Comparison of ENCODE assay signal across 12 cellular contexts in the genomic region with DNA sequence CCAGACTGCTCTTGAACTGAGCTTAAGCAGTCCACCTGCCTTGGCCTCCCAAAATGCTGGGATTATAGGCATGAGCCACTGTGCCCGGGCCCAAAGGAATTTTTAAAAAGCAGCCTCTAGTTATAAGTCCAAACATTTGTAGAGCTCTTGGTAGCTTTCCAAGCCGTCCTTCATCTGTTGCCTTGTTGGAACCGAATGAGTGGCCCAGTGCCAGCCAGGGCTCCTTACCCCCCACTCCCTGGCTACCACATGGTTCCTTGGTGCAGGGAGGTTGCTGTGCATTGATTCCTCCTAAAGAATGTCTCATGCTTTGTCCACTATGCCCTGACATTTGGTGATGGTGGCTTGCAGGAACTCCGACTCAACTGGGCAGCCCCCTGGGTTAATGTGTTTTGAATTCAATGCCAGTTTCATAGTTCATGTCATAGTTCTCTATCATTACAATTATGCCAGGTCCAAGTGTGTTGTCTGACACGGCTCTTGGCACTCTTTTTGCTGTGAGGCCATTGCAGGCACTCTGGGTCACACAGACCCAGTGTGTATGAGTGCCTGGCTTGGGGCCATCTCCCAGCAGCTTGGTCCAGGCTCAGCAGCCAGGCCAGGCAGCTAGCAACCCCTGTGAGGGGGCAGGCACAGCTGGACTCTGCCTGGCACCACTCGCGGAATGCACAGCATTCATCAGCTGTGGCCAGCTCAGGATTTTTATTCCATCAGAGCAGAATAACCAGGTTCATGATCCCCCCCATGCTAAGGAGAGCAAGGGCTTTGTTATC. TPM values are rescaled to one million over a fixed set of nuclear protein-coding genes. Genes with fewer than 3 reads are reported as not detected.
DNase-seq lines count a peak whose midpoint lies in the region; ATAC-seq and TF ChIP-seq lines count a peak whose summit lies in the region.
"Had no signal": no experiment of that assay in that cellular context is flagged by ENCODE, and none has a peak within 500 bp of the region (broad histone marks: within the 10 kb centered on the region; RNA-seq: fewer than 3 reads in every experiment).

No MANE protein-coding gene starts in this region.

- no peak for DNase-seq in HCT116 (ENCODE audit: low read depth, low spot score)
- peak in 60 of 61 donors; percentile 40 to 96 (median 86) for DNase-seq in caudate nucleus (lab: John Stamatoyannopoulos, UW)
- DNase-seq in right lobe of liver: peak in 2 of 3 donors; percentile 40 to 71
- DNase-seq in NCI-H1694 treated with DMSO at 0.1 percent for 48 hours (lab: John Stamatoyannopoulos, UW): no peak
- no peak for DNase-seq in NK-92 (lab: John Stamatoyannopoulos, UW; ENCODE audit: unreplicated experiment)
- DNase-seq: activated CD4-positive, alpha-beta T cell treated with anti-CD3 and anti-CD28 coated beads, Interleukin-2, amount 50 U/mL, for 1 hour; DMS53; NCI-H146; stimulated activated naive CD4-positive, alpha-beta T cell had no signal

- H4K20me1 ChIP-seq in HCT116 (ENCODE audit: insufficient read depth): no peaks in the 10 kb centered on the region

- H3K9ac ChIP-seq in HCT116 (ENCODE audit: low read length): no peak overlapping the region

- H3K9me3 ChIP-seq in HCT116 (ENCODE audit: control insufficient read depth in 1 of 2, insufficient read depth in 1 of 2, low read depth in 1 of 2, low read length in 2 of 2) (no peaks in the 10 kb centered on the region), right lobe of liver (no peaks in the 10 kb centered on the region)

- H3K27ac ChIP-seq in HCT116 (ENCODE audit: low read depth, low read length): no peak overlapping the region
- H3K27ac ChIP-seq in caudate nucleus (ENCODE audit: low read depth, low read length): peak overlapping the region; percentile 98
- no peak overlapping the region for H3K27ac ChIP-seq in right lobe of liver

- H3K4me1 Mint-ChIP-seq in stimulated activated memory B cell treated with anti-CD40 and anti-IgM and Interleukin-4, amounts not matched to agents 10 μg/mL and 1 μg/mL and 100 μg/mL, for 72 hours: peaks cover 11% of the 10 kb centered on the region

- BruUV-seq in HCT116 (replicated peaks; lab: Mats Ljungman, UMichigan): no TSS peak

- H3K27ac Mint-ChIP-seq in stimulated activated memory B cell treated with anti-CD40 and anti-IgM and Interleukin-4, amounts not matched to agents 10 μg/mL and 1 μg/mL and 100 μg/mL, for 72 hours: peak overlapping the region; percentile 0

- WGBS in right lobe of liver (ENCODE audit: insufficient coverage, low coverage, low lambda C conversion rate, missing lambda C conversion rate): 63% methylated on average over 3 of the region's 7 CpGs

- H2AFZ ChIP-seq in HCT116 (ENCODE audit: low read depth, low read length, poor library complexity, severe bottlenecking): no peak overlapping the region

- intact Hi-C loops in HCT116 (cut with micrococcal nuclease) (no loop called here), right lobe of liver (cut with DNase I) (no loop called here)

- H3K4me3 ChIP-seq in HCT116 (replicated peaks in 1 of 2; ENCODE audit: low read depth in 1 of 2, low read length in 2 of 2) (no peak overlapping the region), right lobe of liver (no peak overlapping the region)

- no peaks in the 10 kb centered on the region for H3K27me3 Mint-ChIP-seq in stimulated activated memory B cell treated with anti-CD40 and anti-IgM and Interleukin-4, amounts not matched to agents 10 μg/mL and 1 μg/mL and 100 μg/mL, for 72 hours

- H3K9me2 ChIP-seq in HCT116 (ENCODE audit: insufficient read depth): no peaks in the 10 kb centered on the region

- TF ChIP-seq CTCF in HCT116 (IDR thresholded peaks at IDR 0.05 in 2 of 3, conservative IDR thresholded peaks at IDR 0.05 in 1 of 3; ENCODE audit: borderline replicate concordance in 1 of 3, insufficient read depth in 1 of 3, low read depth in 2 of 3, low read length in 2 of 3) (no peak), right lobe of liver (IDR thresholded peaks at IDR 0.05) (no peak)

- H3K36me3 ChIP-seq in HCT116 (ENCODE audit: control insufficient read depth in 1 of 2, insufficient read depth in 2 of 2, low read length in 2 of 2) (peaks cover 16 to 19% of the 10 kb centered on the region in 2 experiments), right lobe of liver (peaks cover 2 to 34% (median 13%) of the 10 kb centered on the region in 4 donors)

- peaks cover 5% of the 10 kb centered on the region; the same call in 1 of the 2 replicates for H3K79me2 ChIP-seq in HCT116 (ENCODE audit: insufficient read depth, low read length)

- RAD21 ChIA-PET in HCT116 (lab: Charles Lee; ENCODE audit: low non-redundant PET in 1 of 2, low total read pairs in 2 of 2, uncharacterized antibody in 2 of 2, unreplicated experiment in 2 of 2): interaction anchor here in 1 of 2 experiments (0.6 kb wide), 1 partner anchor 13 kb away, joined by 3 read pairs; a partner anchor contains a TSS

- POLR2A ChIA-PET in HCT116 (lab: Charles Lee): interaction anchor here (1.1 to 1.8 kb wide), 2 partner anchors 13 to 29 kb away, joined by 3 to 7 read pairs; no protein-coding TSS in a partner anchor

- TF ChIP-seq POLR2A in HCT116 (IDR thresholded peaks at IDR 0.05; ENCODE audit: borderline replicate concordance, extremely low read depth, insufficient read depth, insufficient read length) (no peak), right lobe of liver (IDR thresholded peaks at IDR 0.05) (no peak)

- peak overlapping the region; percentile 3; the same call in 1 of the 2 replicates for H3K4me2 ChIP-seq in HCT116 (ENCODE audit: low read length)

- peaks cover 31% of the 10 kb centered on the region for H3K36me3 Mint-ChIP-seq in stimulated activated memory B cell treated with anti-CD40 and anti-IgM and Interleukin-4, amounts not matched to agents 10 μg/mL and 1 μg/mL and 100 μg/mL, for 72 hours

- TF ChIP-seq RAD21 in HCT116 (IDR thresholded peaks at IDR 0.05; ENCODE audit: low read depth): no peak

- CTCF ChIA-PET in HCT116 (lab: Charles Lee): interaction anchor here (0.9 to 1.5 kb wide), 4 partner anchors 14 to 72 kb away, joined by 3 to 5 read pairs (median 4); a partner anchor contains a TSS

- H3K9me3 Mint-ChIP-seq in stimulated activated memory B cell treated with anti-CD40 and anti-IgM and Interleukin-4, amounts not matched to agents 10 μg/mL and 1 μg/mL and 100 μg/mL, for 72 hours: no peaks in the 10 kb centered on the region

- no peak overlapping the region for H3K4me3 Mint-ChIP-seq in stimulated activated memory B cell treated with anti-CD40 and anti-IgM and Interleukin-4, amounts not matched to agents 10 μg/mL and 1 μg/mL and 100 μg/mL, for 72 hours

- H3K4me1 ChIP-seq in HCT116 (ENCODE audit: control insufficient read depth in 1 of 2, insufficient read depth in 2 of 2, low read length in 2 of 2): peaks cover 43 to 52% of the 10 kb centered on the region in 2 experiments
- H3K4me1 ChIP-seq in right lobe of liver: peaks cover 0 to 17% (median 0%) of the 10 kb centered on the region in 4 donors

- H3K27me3 ChIP-seq in HCT116 (ENCODE audit: insufficient read depth, low read length): no peaks in the 10 kb centered on the region
- no peaks in the 10 kb centered on the region for H3K27me3 ChIP-seq in right lobe of liver

- ATAC-seq in HCT116 (no peak), right lobe of liver (peak; percentile 15 to 51 (median 33)), HG03442 (IDR thresholded peaks at IDR 0.05; ENCODE audit: unreplicated experiment) (no peak), GM19395 (IDR thresholded peaks at IDR 0.05; ENCODE audit: unreplicated experiment) (no peak)
- ATAC-seq in stimulated activated memory B cell treated with anti-CD40 and anti-IgM and Interleukin-4, amounts not matched to agents 10 μg/mL and 1 μg/mL and 100 μg/mL, for 72 hours: no peak

TF ChIP-seq in HCT116, 20 proteins besides CTCF, POLR2A, EP300 and RAD21:
- no peak for TF ChIP-seq EZH2 (IDR thresholded peaks at IDR 0.05)

RNA-seq across cellular contexts. Expression of a gene that starts 13.3 kb away (rescaled TPM):
- total RNA-seq in HCT116 (2021; ENCODE audit: unreplicated experiment): 35.2 TPM
- polyA plus RNA-seq in HCT116 (2012): 21.2 and 31.8 TPM in 2 replicates
- 10 to 100 TPM in 3 of 6 experiments, 1 to 10 TPM in 3; 6.5 to 19.0 (median 10.3) TPM for total RNA-seq in right lobe of liver

RNA-seq across cellular contexts. Expression of a gene that starts 43.5 kb away (rescaled TPM):
- total RNA-seq in HCT116 (2021; ENCODE audit: unreplicated experiment) (687 TPM), right lobe of liver (100 to 1,000 TPM; 117 to 200 (median 164) TPM)
- polyA plus RNA-seq in HCT116 (2012): 1,071 and 1,188 TPM in 2 replicates

RNA-seq across cellular contexts. Expression of a gene that starts 48.6 kb away (rescaled TPM):
- 29.8 TPM for total RNA-seq in HCT116 (2021; ENCODE audit: unreplicated experiment)
- polyA plus RNA-seq in HCT116 (2012): 25.5 and 27.9 TPM in 2 replicates
- 10 to 100 TPM in 2 of 6 experiments, 1 to 10 TPM in 4; 7.3 to 20.7 (median 9.7) TPM for total RNA-seq in right lobe of liver

Comparison
In these comparisons a context has a peak if more than half of its experiments do, and no peak if none do; other contexts are left out.
1. ATAC-seq: peak in right lobe of liver (4 of 4); none in HCT116 (single experiment), stimulated activated memory B cell treated with anti-CD40 and anti-IgM and Interleukin-4, amounts not matched to agents 10 μg/mL and 1 μg/mL and 100 μg/mL, for 72 hours (single experiment), HG03442 (single experiment) and GM19395 (single experiment).
2. DNase-seq: peak in caudate nucleus (60 of 61) and right lobe of liver (2 of 3); none in HCT116 (single experiment), NCI-H1694 treated with DMSO at 0.1 percent for 48 hours (single experiment) and NK-92 (single experiment).